ENCODE assay signal across 10 cellular contexts in the genomic region with DNA sequence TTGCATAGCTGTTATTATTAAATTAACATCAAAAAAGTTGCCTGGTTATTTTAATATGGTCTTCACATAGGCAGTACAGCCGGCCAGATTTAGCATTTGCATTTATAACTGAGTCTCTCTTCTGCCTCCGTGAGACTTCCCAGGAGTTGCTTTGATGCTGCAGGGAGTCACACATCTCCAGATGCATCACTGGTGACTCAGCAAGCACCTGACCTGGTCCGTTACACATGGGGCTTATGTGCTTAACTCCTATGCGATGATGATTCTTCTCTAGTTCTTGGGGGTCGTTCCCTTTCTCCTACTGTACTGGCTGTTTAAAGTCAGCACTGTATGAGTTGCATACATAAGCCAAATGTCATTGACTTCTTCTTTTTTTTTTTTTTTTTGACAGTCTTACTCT. TPM values are rescaled to one million over a fixed set of nuclear protein-coding genes. Genes with fewer than 3 reads are reported as not detected.
DNase-seq lines count a peak whose midpoint lies in the region; ATAC-seq and TF ChIP-seq lines count a peak whose summit lies in the region.
"Had no signal": no experiment of that assay in that cellular context is flagged by ENCODE, and none has a peak within 500 bp of the region (broad histone marks: within the 10 kb centered on the region; RNA-seq: fewer than 3 reads in every experiment).

No MANE protein-coding gene starts in this region.

- no peak for ATAC-seq in gastroesophageal sphincter

- DNase-seq in Daoy (ENCODE audit: low read depth) (peak; percentile 83), NCI-H460 (ENCODE audit: extremely low read depth, low read depth) (peak; percentile 6), choroid plexus epithelial cell (ENCODE audit: low read depth) (peak; percentile 92), myocyte (ENCODE audit: low read depth) (peak; percentile 48), glutamatergic neuron (no peak), NOMO-1 (lab: John Stamatoyannopoulos, UW; ENCODE audit: unreplicated experiment in 2 of 2) (no peak), D341Med (ENCODE audit: low spot score) (no peak)
- DNase-seq: adrenal gland had no signal

- H3K4me1 ChIP-seq in gastroesophageal sphincter: peaks cover 0 to 8% (median 0%) of the 10 kb centered on the region in 3 donors
- H3K4me1 ChIP-seq: adrenal gland had no signal

- H3K4me3 Mint-ChIP-seq in glutamatergic neuron (ENCODE audit: unreplicated experiment): no peak overlapping the region
- H3K4me3 Mint-ChIP-seq: stimulated activated naive CD8-positive, alpha-beta T cell treated with anti-CD3 and anti-CD28 coated beads, Interleukin-15, Interleukin-2, amounts not matched to agents 100 ng/mL and 50 ng/mL, for 24 hours had no signal

- H3K4me1 Mint-ChIP-seq in glutamatergic neuron (ENCODE audit: low read depth, unreplicated experiment): no peaks in the 10 kb centered on the region

- TF ChIP-seq CTCF in choroid plexus epithelial cell (conservative IDR thresholded peaks at IDR 0.05; ENCODE audit: low read depth, low read length) (no peak), glutamatergic neuron (IDR thresholded peaks at IDR 0.05; ENCODE audit: partially characterized antibody, unreplicated experiment) (no peak), gastroesophageal sphincter (IDR thresholded peaks at IDR 0.05) (no peak)

- no peak overlapping the region for H3K27ac Mint-ChIP-seq in glutamatergic neuron (ENCODE audit: unreplicated experiment)
- H3K27ac Mint-ChIP-seq: stimulated activated naive CD8-positive, alpha-beta T cell treated with anti-CD3 and anti-CD28 coated beads, Interleukin-15, Interleukin-2, amounts not matched to agents 100 ng/mL and 50 ng/mL, for 24 hours had no signal

- no peaks in the 10 kb centered on the region for H3K27me3 ChIP-seq in gastroesophageal sphincter
- H3K27me3 ChIP-seq: adrenal gland had no signal

- H3K9me3 ChIP-seq in gastroesophageal sphincter: no peaks in the 10 kb centered on the region
- H3K9me3 ChIP-seq: adrenal gland had no signal

- no peak overlapping the region for H3K4me3 ChIP-seq in choroid plexus epithelial cell (ENCODE audit: low read depth, low read length)
- no peak overlapping the region for H3K4me3 ChIP-seq in gastroesophageal sphincter
- H3K4me3 ChIP-seq: adrenal gland had no signal

- TF ChIP-seq POLR2A in gastroesophageal sphincter (IDR thresholded peaks at IDR 0.05): no peak

- TF ChIP-seq EP300 in gastroesophageal sphincter (IDR thresholded peaks at IDR 0.05): no peak

- no peaks in the 10 kb centered on the region for H3K36me3 ChIP-seq in gastroesophageal sphincter
- H3K36me3 ChIP-seq: adrenal gland had no signal

- peaks cover 3% of the 10 kb centered on the region for H3K9me3 Mint-ChIP-seq in glutamatergic neuron (ENCODE audit: unreplicated experiment)
- H3K9me3 Mint-ChIP-seq: stimulated activated naive CD8-positive, alpha-beta T cell treated with anti-CD3 and anti-CD28 coated beads, Interleukin-15, Interleukin-2, amounts not matched to agents 100 ng/mL and 50 ng/mL, for 24 hours had no signal

- peaks cover 8% of the 10 kb centered on the region for H3K27me3 Mint-ChIP-seq in glutamatergic neuron (ENCODE audit: unreplicated experiment)

- no peak overlapping the region for H3K27ac ChIP-seq in gastroesophageal sphincter
- H3K27ac ChIP-seq: adrenal gland had no signal

- 56 to 60% methylated on average over 5 of the region's 5 CpGs for WGBS in gastroesophageal sphincter (ENCODE audit: low coverage in 1 of 2), 2 donors

- peaks cover 4% of the 10 kb centered on the region for H3K36me3 Mint-ChIP-seq in glutamatergic neuron (ENCODE audit: unreplicated experiment)

RNA-seq across cellular contexts. Expression of a gene that starts 13.1 kb away (rescaled TPM):
- total RNA-seq in Daoy (2014; rRNA removed; shearing (Covaris generic)): not detected in 2 replicates
- total RNA-seq in NCI-H460 (2014; rRNA removed; shearing (Covaris generic)): 0.32 TPM in 1 of 2 replicates, not detected in the other
- 1.6 TPM in 1 of 2 replicates, not detected in the other for polyA plus RNA-seq in NCI-H460 (2014; cell fraction: nucleus; rRNA removed)
- not detected in 2 replicates for total RNA-seq in myocyte
- polyA plus RNA-seq in myocyte (2012): not detected
- 8.7 TPM for total RNA-seq in glutamatergic neuron (ENCODE audit: unreplicated experiment)
- total RNA-seq in gastroesophageal sphincter: 10 to 100 TPM; 15.9 to 19.3 (median 16.0) TPM

Comparison
In these comparisons a context has a peak if more than half of its experiments do, and no peak if none do; other contexts are left out.
1. DNase-seq: peak in Daoy (single experiment), NCI-H460 (single experiment), choroid plexus epithelial cell (single experiment) and myocyte (single experiment); none in glutamatergic neuron (single experiment), NOMO-1 (0 of 2) and D341Med (single experiment).